In genomic region chr2:178414266-178415247, GRCh38 we compare ENCODE assay signal across 8 cellular contexts. TPM values are rescaled to one million over a fixed set of nuclear protein-coding genes. Genes with fewer than 3 reads are reported as not detected.
A peak's percentile ranks its signal among the peaks of the same experiment; 100 is the strongest.
DNase-seq lines count a peak whose midpoint lies in the region; ATAC-seq, FAIRE-seq and TF ChIP-seq lines count a peak whose summit lies in the region.

No MANE protein-coding gene starts in this region.

- DNase-seq in D721Med (ENCODE audit: insufficient read length, low spot score) (no peak), HTR-8/SVneo (ENCODE audit: insufficient read length, low spot score) (peak; percentile 90), NT2/D1 (ENCODE audit: low read depth, low spot score) (peak; percentile 93), epithelial cell of prostate (ENCODE audit: low read depth, low spot score) (peak; percentile 66), mucosa of descending colon (peak; percentile 79 to 87 (median 85))
- DNase-seq in activated CD8-positive, alpha-beta memory T cell treated with anti-CD3 and anti-CD28 coated beads, Interleukin-2, amount 50 U/mL, for 48 hours, result peak; percentile 85
- DNase-seq in stimulated activated CD8-positive, alpha-beta memory T cell treated with anti-CD3 and anti-CD28 coated beads, Interleukin-4, amount 100 ng/mL, for 24 hours (ENCODE audit: low read depth), result peak; percentile 68

- intact Hi-C loops in mucosa of descending colon (cut with DNase I, micrococcal nuclease), result no loop called here

- H3K36me3 ChIP-seq in NT2/D1 (ENCODE audit: insufficient read depth, insufficient read length, low read length) (peaks cover 33% of the 10 kb centered on the region), mucosa of descending colon (ENCODE audit: low read depth) (no peaks in the 10 kb centered on the region)

- FAIRE-seq in D721Med (lab: Jason Lieb, UNC) (peak; percentile 55), HTR-8/SVneo (lab: Jason Lieb, UNC) (no peak)

- TF ChIP-seq CTCF in D721Med (IDR thresholded peaks at IDR 0.05; ENCODE audit: insufficient read depth, missing control alignments) (peak; percentile 95), mucosa of descending colon (IDR thresholded peaks at IDR 0.05) (peak; percentile 81)

- peak overlapping the region; percentile 78 for H3K27ac ChIP-seq in epithelial cell of prostate

- ATAC-seq in GM21367 (IDR thresholded peaks at IDR 0.05; ENCODE audit: unreplicated experiment) (peak; percentile 86), mucosa of descending colon (peak; percentile 97)

- H3K27me3 ChIP-seq in NT2/D1 (ENCODE audit: insufficient read depth, insufficient read length), result no peaks in the 10 kb centered on the region

- no peaks in the 10 kb centered on the region for H3K9me3 ChIP-seq in NT2/D1 (ENCODE audit: insufficient read depth, low read length)
- H3K9me3 ChIP-seq in mucosa of descending colon, result no peaks in the 10 kb centered on the region

- no peaks in the 10 kb centered on the region for H3K4me1 ChIP-seq in NT2/D1 (ENCODE audit: insufficient read depth, insufficient read length)
- H3K4me1 ChIP-seq in mucosa of descending colon (ENCODE audit: low read depth), result peaks cover 11% of the 10 kb centered on the region

- peak overlapping the region; percentile 49 for H3K4me3 ChIP-seq in NT2/D1 (ENCODE audit: insufficient read length, low read depth)
- H3K4me3 ChIP-seq in mucosa of descending colon, result no peak overlapping the region

- H3K9ac ChIP-seq in NT2/D1 (ENCODE audit: insufficient read length, low read depth), result peak overlapping the region; percentile 74

RNA-seq across cellular contexts. Expression of gene PRKRA, which starts 36.4 kb away (rescaled TPM):
- 10 to 100 TPM; 28.7 to 55.6 (median 31.5) TPM for total RNA-seq in mucosa of descending colon

RNA-seq across cellular contexts. Expression of gene PJVK, which starts 36.6 kb away (rescaled TPM):
- 1 to 10 TPM; 1.4 to 3.3 (median 1.5) TPM for total RNA-seq in mucosa of descending colon
